In the genomic region with DNA sequence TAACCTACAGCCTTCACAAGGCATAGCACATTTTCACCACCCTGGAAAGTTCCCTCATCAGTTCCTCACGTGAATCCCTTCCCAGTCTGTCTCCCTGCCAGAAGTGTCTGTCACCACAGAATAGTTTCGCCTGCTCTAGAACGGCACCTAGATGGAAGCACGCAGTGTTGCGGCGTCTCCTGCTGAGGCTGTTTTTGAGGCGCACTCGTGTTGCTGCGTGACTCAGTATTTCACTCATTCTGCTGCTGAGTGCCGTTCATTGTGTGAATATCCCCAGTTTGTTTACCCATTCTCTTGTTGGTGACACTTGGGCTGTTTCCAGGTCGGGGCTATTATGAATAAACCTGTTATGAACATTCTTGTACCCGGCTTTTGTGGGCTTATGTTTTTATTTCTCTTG, we compare ENCODE assay signal across 1 cellular context.
TF ChIP-seq lines count a peak whose summit lies in the region.

No MANE protein-coding gene starts in this region.

TF ChIP-seq in K562, 482 proteins besides CTCF, POLR2A, EP300 and RAD21 (continued from another document and continues in another):
- TF ChIP-seq, protein P1, sequence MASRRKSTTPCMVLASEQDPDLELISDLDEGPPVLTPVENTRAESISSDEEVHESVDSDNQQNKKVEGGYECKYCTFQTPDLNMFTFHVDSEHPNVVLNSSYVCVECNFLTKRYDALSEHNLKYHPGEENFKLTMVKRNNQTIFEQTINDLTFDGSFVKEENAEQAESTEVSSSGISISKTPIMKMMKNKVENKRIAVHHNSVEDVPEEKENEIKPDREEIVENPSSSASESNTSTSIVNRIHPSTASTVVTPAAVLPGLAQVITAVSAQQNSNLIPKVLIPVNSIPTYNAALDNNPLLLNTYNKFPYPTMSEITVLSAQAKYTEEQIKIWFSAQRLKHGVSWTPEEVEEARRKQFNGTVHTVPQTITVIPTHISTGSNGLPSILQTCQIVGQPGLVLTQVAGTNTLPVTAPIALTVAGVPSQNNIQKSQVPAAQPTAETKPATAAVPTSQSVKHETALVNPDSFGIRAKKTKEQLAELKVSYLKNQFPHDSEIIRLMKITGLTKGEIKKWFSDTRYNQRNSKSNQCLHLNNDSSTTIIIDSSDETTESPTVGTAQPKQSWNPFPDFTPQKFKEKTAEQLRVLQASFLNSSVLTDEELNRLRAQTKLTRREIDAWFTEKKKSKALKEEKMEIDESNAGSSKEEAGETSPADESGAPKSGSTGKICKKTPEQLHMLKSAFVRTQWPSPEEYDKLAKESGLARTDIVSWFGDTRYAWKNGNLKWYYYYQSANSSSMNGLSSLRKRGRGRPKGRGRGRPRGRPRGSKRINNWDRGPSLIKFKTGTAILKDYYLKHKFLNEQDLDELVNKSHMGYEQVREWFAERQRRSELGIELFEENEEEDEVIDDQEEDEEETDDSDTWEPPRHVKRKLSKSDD (conservative IDR thresholded peaks at IDR 0.05; ENCODE audit: low read length), result no peak
- TF ChIP-seq NEUROD1 (IDR thresholded peaks at IDR 0.05; ENCODE audit: borderline replicate concordance, low read depth, low read length, partially characterized antibody), result no peak
- TF ChIP-seq JUN (IDR thresholded peaks at IDR 0.05; ENCODE audit: borderline replicate concordance, low read depth, low read length), result peak; percentile 59; the same call in 1 of the 2 replicates
- TF ChIP-seq JUN (CRISPR knock-in tag; IDR thresholded peaks at IDR 0.05; ENCODE audit: borderline replicate concordance), result no peak
- TF ChIP-seq DDX20 (tag; IDR thresholded peaks at IDR 0.05; ENCODE audit: low read depth), result no peak
- TF ChIP-seq RBFOX2 (IDR thresholded peaks at IDR 0.05; ENCODE audit: low read depth, low read length), result no peak
- no peak for TF ChIP-seq ZNF695 (CRISPR knock-in tag; IDR thresholded peaks at IDR 0.05)
- no peak for TF ChIP-seq ID3 (CRISPR knock-in tag; IDR thresholded peaks at IDR 0.05)
- no peak for TF ChIP-seq ID3 (tag; IDR thresholded peaks at IDR 0.05)
- TF ChIP-seq MAFG (tag; conservative IDR thresholded peaks at IDR 0.05), result peak; percentile 68
- no peak for TF ChIP-seq LCOR (CRISPR knock-in tag; IDR thresholded peaks at IDR 0.05)
- TF ChIP-seq, protein P2, sequence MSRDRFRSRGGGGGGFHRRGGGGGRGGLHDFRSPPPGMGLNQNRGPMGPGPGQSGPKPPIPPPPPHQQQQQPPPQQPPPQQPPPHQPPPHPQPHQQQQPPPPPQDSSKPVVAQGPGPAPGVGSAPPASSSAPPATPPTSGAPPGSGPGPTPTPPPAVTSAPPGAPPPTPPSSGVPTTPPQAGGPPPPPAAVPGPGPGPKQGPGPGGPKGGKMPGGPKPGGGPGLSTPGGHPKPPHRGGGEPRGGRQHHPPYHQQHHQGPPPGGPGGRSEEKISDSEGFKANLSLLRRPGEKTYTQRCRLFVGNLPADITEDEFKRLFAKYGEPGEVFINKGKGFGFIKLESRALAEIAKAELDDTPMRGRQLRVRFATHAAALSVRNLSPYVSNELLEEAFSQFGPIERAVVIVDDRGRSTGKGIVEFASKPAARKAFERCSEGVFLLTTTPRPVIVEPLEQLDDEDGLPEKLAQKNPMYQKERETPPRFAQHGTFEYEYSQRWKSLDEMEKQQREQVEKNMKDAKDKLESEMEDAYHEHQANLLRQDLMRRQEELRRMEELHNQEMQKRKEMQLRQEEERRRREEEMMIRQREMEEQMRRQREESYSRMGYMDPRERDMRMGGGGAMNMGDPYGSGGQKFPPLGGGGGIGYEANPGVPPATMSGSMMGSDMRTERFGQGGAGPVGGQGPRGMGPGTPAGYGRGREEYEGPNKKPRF (IDR thresholded peaks at IDR 0.05; ENCODE audit: low read depth, low read length), result no peak
- TF ChIP-seq MYNN (IDR thresholded peaks at IDR 0.05), result no peak
- no peak for TF ChIP-seq MYNN (CRISPR knock-in tag; IDR thresholded peaks at IDR 0.05)
- TF ChIP-seq GABPB1 (CRISPR knock-in tag; IDR thresholded peaks at IDR 0.05), result no peak
- no peak for TF ChIP-seq IFI16 (CRISPR knock-in tag; IDR thresholded peaks at IDR 0.05)
- TF ChIP-seq, protein P3, sequence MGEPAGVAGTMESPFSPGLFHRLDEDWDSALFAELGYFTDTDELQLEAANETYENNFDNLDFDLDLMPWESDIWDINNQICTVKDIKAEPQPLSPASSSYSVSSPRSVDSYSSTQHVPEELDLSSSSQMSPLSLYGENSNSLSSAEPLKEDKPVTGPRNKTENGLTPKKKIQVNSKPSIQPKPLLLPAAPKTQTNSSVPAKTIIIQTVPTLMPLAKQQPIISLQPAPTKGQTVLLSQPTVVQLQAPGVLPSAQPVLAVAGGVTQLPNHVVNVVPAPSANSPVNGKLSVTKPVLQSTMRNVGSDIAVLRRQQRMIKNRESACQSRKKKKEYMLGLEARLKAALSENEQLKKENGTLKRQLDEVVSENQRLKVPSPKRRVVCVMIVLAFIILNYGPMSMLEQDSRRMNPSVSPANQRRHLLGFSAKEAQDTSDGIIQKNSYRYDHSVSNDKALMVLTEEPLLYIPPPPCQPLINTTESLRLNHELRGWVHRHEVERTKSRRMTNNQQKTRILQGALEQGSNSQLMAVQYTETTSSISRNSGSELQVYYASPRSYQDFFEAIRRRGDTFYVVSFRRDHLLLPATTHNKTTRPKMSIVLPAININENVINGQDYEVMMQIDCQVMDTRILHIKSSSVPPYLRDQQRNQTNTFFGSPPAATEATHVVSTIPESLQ (CRISPR knock-in tag; IDR thresholded peaks at IDR 0.05), result no peak
- no peak for TF ChIP-seq BRCA1 (IDR thresholded peaks at IDR 0.05)
- no peak for TF ChIP-seq BRCA1 (CRISPR knock-in tag; IDR thresholded peaks at IDR 0.05)
- TF ChIP-seq HDGF (IDR thresholded peaks at IDR 0.05), result 0 out of 2 replicates have a peak, but pooled peaks have one; percentile 38
- TF ChIP-seq, protein P4, sequence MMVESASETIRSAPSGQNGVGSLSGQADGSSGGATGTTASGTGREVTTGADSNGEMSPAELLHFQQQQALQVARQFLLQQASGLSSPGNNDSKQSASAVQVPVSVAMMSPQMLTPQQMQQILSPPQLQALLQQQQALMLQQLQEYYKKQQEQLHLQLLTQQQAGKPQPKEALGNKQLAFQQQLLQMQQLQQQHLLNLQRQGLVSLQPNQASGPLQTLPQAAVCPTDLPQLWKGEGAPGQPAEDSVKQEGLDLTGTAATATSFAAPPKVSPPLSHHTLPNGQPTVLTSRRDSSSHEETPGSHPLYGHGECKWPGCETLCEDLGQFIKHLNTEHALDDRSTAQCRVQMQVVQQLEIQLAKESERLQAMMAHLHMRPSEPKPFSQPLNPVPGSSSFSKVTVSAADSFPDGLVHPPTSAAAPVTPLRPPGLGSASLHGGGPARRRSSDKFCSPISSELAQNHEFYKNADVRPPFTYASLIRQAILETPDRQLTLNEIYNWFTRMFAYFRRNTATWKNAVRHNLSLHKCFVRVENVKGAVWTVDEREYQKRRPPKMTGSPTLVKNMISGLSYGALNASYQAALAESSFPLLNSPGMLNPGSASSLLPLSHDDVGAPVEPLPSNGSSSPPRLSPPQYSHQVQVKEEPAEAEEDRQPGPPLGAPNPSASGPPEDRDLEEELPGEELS (CRISPR knock-in tag; IDR thresholded peaks at IDR 0.05; ENCODE audit: borderline replicate concordance), result no peak
- TF ChIP-seq CTCFL (IDR thresholded peaks at IDR 0.05; ENCODE audit: borderline replicate concordance, insufficient read depth, low read depth, low read length, poor library complexity, severe bottlenecking), result no peak
- TF ChIP-seq SIN3B (IDR thresholded peaks at IDR 0.05; ENCODE audit: low read depth), result no peak
- TF ChIP-seq C11orf30 (IDR thresholded peaks at IDR 0.05; ENCODE audit: low read depth), result peak; percentile 75
- no peak for TF ChIP-seq ZNF830 (CRISPR knock-in tag; IDR thresholded peaks at IDR 0.05)
- TF ChIP-seq U2AF1 (optimal IDR thresholded peaks at IDR 0.05; ENCODE audit: low read depth, low read length), result no peak
- TF ChIP-seq GATA2 (CRISPR knock-in tag; IDR thresholded peaks at IDR 0.05), result no peak
- TF ChIP-seq MEF2D (tag; conservative IDR thresholded peaks at IDR 0.05; ENCODE audit: low read depth), result no peak
- peak; percentile 84 for TF ChIP-seq MEIS2 (IDR thresholded peaks at IDR 0.05; ENCODE audit: partially characterized antibody)
- TF ChIP-seq ZNF551 (CRISPR knock-in tag; IDR thresholded peaks at IDR 0.05), result no peak
- TF ChIP-seq ZKSCAN3 (CRISPR knock-in tag; IDR thresholded peaks at IDR 0.05), result no peak
- no peak for TF ChIP-seq SIRT6 (IDR thresholded peaks at IDR 0.05; ENCODE audit: low read depth, low read length)
- TF ChIP-seq KLF1 (tag; IDR thresholded peaks at IDR 0.05), result no peak
- TF ChIP-seq, protein P5, sequence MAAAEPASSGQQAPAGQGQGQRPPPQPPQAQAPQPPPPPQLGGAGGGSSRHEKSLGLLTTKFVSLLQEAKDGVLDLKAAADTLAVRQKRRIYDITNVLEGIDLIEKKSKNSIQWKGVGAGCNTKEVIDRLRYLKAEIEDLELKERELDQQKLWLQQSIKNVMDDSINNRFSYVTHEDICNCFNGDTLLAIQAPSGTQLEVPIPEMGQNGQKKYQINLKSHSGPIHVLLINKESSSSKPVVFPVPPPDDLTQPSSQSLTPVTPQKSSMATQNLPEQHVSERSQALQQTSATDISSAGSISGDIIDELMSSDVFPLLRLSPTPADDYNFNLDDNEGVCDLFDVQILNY (CRISPR knock-in tag; IDR thresholded peaks at IDR 0.05), result no peak
- no peak for TF ChIP-seq FOXO4 (CRISPR knock-in tag; IDR thresholded peaks at IDR 0.05)
- TF ChIP-seq CBX5 (IDR thresholded peaks at IDR 0.05; ENCODE audit: borderline replicate concordance, low read depth), result no peak
- no peak for TF ChIP-seq YY1 (IDR thresholded peaks at IDR 0.05; ENCODE audit: borderline replicate concordance in 1 of 3, control insufficient read depth in 1 of 3, extremely low read depth in 1 of 3, insufficient read depth in 3 of 3, insufficient read length in 1 of 3, insufficient replicate concordance in 2 of 3, low read depth in 1 of 3, low read length in 2 of 3)
- no peak for TF ChIP-seq SNRNP70 (optimal IDR thresholded peaks at IDR 0.05; ENCODE audit: low read depth, low read length)
- no peak for TF ChIP-seq LEF1 (IDR thresholded peaks at IDR 0.05)
- TF ChIP-seq GABPA (tag; conservative IDR thresholded peaks at IDR 0.05; ENCODE audit: low read depth), result no peak
- TF ChIP-seq, protein P6, sequence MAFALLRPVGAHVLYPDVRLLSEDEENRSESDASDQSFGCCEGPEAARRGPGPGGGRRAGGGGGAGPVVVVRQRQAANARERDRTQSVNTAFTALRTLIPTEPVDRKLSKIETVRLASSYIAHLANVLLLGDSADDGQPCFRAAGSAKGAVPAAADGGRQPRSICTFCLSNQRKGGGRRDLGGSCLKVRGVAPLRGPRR (CRISPR knock-in tag; IDR thresholded peaks at IDR 0.05), result no peak
- TF ChIP-seq HSF4 (CRISPR knock-in tag; IDR thresholded peaks at IDR 0.05; ENCODE audit: borderline replicate concordance), result no peak
- TF ChIP-seq, protein P7, sequence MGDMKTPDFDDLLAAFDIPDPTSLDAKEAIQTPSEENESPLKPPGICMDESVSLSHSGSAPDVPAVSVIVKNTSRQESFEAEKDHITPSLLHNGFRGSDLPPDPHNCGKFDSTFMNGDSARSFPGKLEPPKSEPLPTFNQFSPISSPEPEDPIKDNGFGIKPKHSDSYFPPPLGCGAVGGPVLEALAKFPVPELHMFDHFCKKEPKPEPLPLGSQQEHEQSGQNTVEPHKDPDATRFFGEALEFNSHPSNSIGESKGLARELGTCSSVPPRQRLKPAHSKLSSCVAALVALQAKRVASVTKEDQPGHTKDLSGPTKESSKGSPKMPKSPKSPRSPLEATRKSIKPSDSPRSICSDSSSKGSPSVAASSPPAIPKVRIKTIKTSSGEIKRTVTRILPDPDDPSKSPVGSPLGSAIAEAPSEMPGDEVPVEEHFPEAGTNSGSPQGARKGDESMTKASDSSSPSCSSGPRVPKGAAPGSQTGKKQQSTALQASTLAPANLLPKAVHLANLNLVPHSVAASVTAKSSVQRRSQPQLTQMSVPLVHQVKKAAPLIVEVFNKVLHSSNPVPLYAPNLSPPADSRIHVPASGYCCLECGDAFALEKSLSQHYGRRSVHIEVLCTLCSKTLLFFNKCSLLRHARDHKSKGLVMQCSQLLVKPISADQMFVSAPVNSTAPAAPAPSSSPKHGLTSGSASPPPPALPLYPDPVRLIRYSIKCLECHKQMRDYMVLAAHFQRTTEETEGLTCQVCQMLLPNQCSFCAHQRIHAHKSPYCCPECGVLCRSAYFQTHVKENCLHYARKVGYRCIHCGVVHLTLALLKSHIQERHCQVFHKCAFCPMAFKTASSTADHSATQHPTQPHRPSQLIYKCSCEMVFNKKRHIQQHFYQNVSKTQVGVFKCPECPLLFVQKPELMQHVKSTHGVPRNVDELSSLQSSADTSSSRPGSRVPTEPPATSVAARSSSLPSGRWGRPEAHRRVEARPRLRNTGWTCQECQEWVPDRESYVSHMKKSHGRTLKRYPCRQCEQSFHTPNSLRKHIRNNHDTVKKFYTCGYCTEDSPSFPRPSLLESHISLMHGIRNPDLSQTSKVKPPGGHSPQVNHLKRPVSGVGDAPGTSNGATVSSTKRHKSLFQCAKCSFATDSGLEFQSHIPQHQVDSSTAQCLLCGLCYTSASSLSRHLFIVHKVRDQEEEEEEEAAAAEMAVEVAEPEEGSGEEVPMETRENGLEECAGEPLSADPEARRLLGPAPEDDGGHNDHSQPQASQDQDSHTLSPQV (IDR thresholded peaks at IDR 0.05), result peak; percentile 68; the same call in 1 of the 2 replicates
